In genomic region chr17:82020874-82021727, GRCh38 we compare ENCODE assay signal across 8 cellular contexts. TPM values are rescaled to one million over a fixed set of nuclear protein-coding genes. Genes with fewer than 3 reads are reported as not detected.
A peak's percentile ranks its signal among the peaks of the same experiment; 100 is the strongest.
DNase-seq lines count a peak whose midpoint lies in the region; ATAC-seq, FAIRE-seq and TF ChIP-seq lines count a peak whose summit lies in the region.

No MANE protein-coding gene starts in this region.

- in situ Hi-C loops in GM12878 (cut with MboI): no loop called here

- peak; percentile 32 for ATAC-seq in GM12878

- H3K27ac ChIP-seq in KMS-11: no peak overlapping the region
- H3K27ac ChIP-seq in GM12878 (ENCODE audit: control insufficient read depth, insufficient read depth): no peak overlapping the region; the same call in 1 of the 2 replicates
- peak overlapping the region in 1 of 4 donors; percentile 84 for H3K27ac ChIP-seq in sigmoid colon

- H3K27me3 ChIP-seq in KMS-11 (ENCODE audit: insufficient read depth, low read depth): no peaks in the 10 kb centered on the region
- H3K27me3 ChIP-seq in GM12878 (replicated peaks in 1 of 2; ENCODE audit: control insufficient read depth in 2 of 2, insufficient read depth in 2 of 2, low read length in 1 of 2): no peaks in the 10 kb centered on the region
- H3K27me3 ChIP-seq in sigmoid colon: no peaks in the 10 kb centered on the region

- RAD21 ChIA-PET in GM12878 (lab: Charles Lee; ENCODE audit: unreplicated experiment): interaction anchor here (0.5 to 4.4 kb wide), 10 partner anchors 9 to 509 kb away, joined by 3 to 68 read pairs (median 6); partner anchors contain the start of genes DCXR and NOTUM

- intact Hi-C loops in GM12878 (cut with micrococcal nuclease; ENCODE audit: unreplicated experiment) (loop anchor here (1.0 to 5.0 kb wide), 3 partner anchors 62 to 159 kb away; partner anchors contain the start of gene P4HB), sigmoid colon (cut with DNase I) (loop anchor here (1.0 to 5.0 kb wide), 2 partner anchors 44 to 62 kb away; partner anchors contain the start of gene ASPSCR1), posterior vena cava (cut with DNase I) (loop anchor here (1.0 to 2.0 kb wide), 2 partner anchors 61 to 62 kb away; no protein-coding TSS in a partner anchor)

- TF ChIP-seq EP300 in GM12878 (IDR thresholded peaks at IDR 0.05; ENCODE audit: borderline replicate concordance in 1 of 2, control insufficient read depth in 1 of 2, low read depth in 2 of 2, low read length in 2 of 2) (no peak), sigmoid colon (IDR thresholded peaks at IDR 0.05) (no peak)

- H3K36me3 ChIP-seq in KMS-11 (ENCODE audit: insufficient read depth) (no peaks in the 10 kb centered on the region), GM12878 (ENCODE audit: control insufficient read depth in 2 of 2, insufficient read depth in 2 of 2, low read length in 1 of 2) (no peaks in the 10 kb centered on the region; a peak in 2 of 4 replicates), sigmoid colon (peaks cover 0 to 18% (median 0%) of the 10 kb centered on the region in 4 donors)

- H4K20me1 ChIP-seq in KMS-11 (ENCODE audit: insufficient read depth) (no peaks in the 10 kb centered on the region), GM12878 (ENCODE audit: control insufficient read depth, insufficient read depth) (no peaks in the 10 kb centered on the region)

- H2AFZ ChIP-seq in KMS-11 (ENCODE audit: low read depth) (no peak overlapping the region), GM12878 (ENCODE audit: control insufficient read depth, low read depth, low read length) (no peak overlapping the region; the same call in 1 of the 2 replicates)

- SMC1A ChIA-PET in GM12878 (lab: Charles Lee; ENCODE audit: uncharacterized antibody, unreplicated experiment): interaction anchor here (0.6 to 1.8 kb wide), 7 partner anchors 53 to 399 kb away, joined by 3 to 9 read pairs (median 3); no protein-coding TSS in a partner anchor

- CTCF ChIA-PET in GM12878 (lab: Yijun Ruan, JAX) (interaction anchor here (0.7 to 5.0 kb wide), 26 partner anchors 9 to 286 kb away, joined by 3 to 89 read pairs (median 4); partner anchors contain the start of genes DCXR and NOTUM), HEK293T (lab: Yijun Ruan, JAX) (interaction anchor here (1.0 to 4.4 kb wide), 8 partner anchors 9 to 134 kb away, joined by 3 to 34 read pairs (median 5); partner anchors contain the start of genes DCXR, NOTUM and RAC3)

- no TSS peak for BruUV-seq in GM12878 (replicated peaks; lab: Mats Ljungman, UMichigan)

- peak; percentile 87 for DNase-seq in Daoy (ENCODE audit: low read depth)
- DNase-seq in T follicular helper cell (ENCODE audit: low read depth): peak; percentile 45
- no peak for DNase-seq in GM12878 (ENCODE audit: low read depth, low spot score)
- peak; percentile 85 for DNase-seq in hepatic stellate cell (ENCODE audit: low spot score)
- peak; percentile 89 for DNase-seq in sigmoid colon
- no peak for DNase-seq in posterior vena cava (ENCODE audit: low spot score)
- no peak for DNase-seq in HEK293T (ENCODE audit: extremely low spot score)

- H3K79me2 ChIP-seq in KMS-11 (ENCODE audit: insufficient read depth, low read depth) (peaks cover 6% of the 10 kb centered on the region; the same call in 1 of the 2 replicates), GM12878 (ENCODE audit: control insufficient read depth, insufficient read depth, low read length) (peaks cover 26% of the 10 kb centered on the region)

- peak; percentile 44 for FAIRE-seq in GM12878 (lab: Jason Lieb, UNC)

- TF ChIP-seq POLR2A in GM12878 (IDR thresholded peaks at IDR 0.05; ENCODE audit: low read depth, low read length) (no peak), sigmoid colon (IDR thresholded peaks at IDR 0.05) (no peak)

- TF ChIP-seq RAD21 in GM12878 (IDR thresholded peaks at IDR 0.05; ENCODE audit: insufficient read depth, low read depth, low read length): peak; percentile 87

- no peak overlapping the region for H3K4me3 ChIP-seq in KMS-11 (IDR thresholded peaks at IDR 0.05; ENCODE audit: insufficient read depth, low read depth, low read length)
- H3K4me3 ChIP-seq in GM12878: peak overlapping the region; percentile 89; the same call in 1 of the 2 replicates
- no peak overlapping the region for H3K4me3 ChIP-seq in sigmoid colon

- no peaks in the 10 kb centered on the region for H3K9me3 ChIP-seq in GM12878 (replicated peaks; ENCODE audit: control insufficient read depth, insufficient read depth, low read length)
- no peaks in the 10 kb centered on the region for H3K9me3 ChIP-seq in sigmoid colon

- H3K4me2 ChIP-seq in KMS-11 (peak overlapping the region; percentile 56), GM12878 (ENCODE audit: control insufficient read depth, insufficient read depth) (peak overlapping the region; percentile 95)

- POLR2A ChIA-PET in GM12878 (lab: Charles Lee): interaction anchor here (0.6 to 2.6 kb wide), 3 partner anchors 17 to 306 kb away, joined by 3 to 13 read pairs (median 8); partner anchors contain the start of gene DCXR
- POLR2A ChIA-PET in HEK293T (lab: Yijun Ruan, JAX): interaction anchor here (0.9 to 3.7 kb wide), 6 partner anchors 9 to 84 kb away, joined by 3 to 22 read pairs (median 4); partner anchors contain the start of gene DCXR

- peak overlapping the region; percentile 75; the same call in 1 of the 2 replicates for H3K9ac ChIP-seq in KMS-11
- H3K9ac ChIP-seq in GM12878 (ENCODE audit: control insufficient read depth, insufficient read depth, low read length): peak overlapping the region; percentile 85; the same call in 1 of the 2 replicates

- WGBS in GM12878 (ENCODE audit: insufficient coverage, insufficient replicate concordance, low lambda C conversion rate, missing lambda C conversion rate): 32% methylated on average over 27 of the region's 27 CpGs
- WGBS in sigmoid colon, 2 donors: 23 to 57% methylated on average over 27 of the region's 27 CpGs

- peak; percentile 74 for TF ChIP-seq CTCF in KMS-11 (conservative IDR thresholded peaks at IDR 0.05; ENCODE audit: low read depth, low read length)
- peak; percentile 71 to 87 (median 86) for TF ChIP-seq CTCF in GM12878 (IDR thresholded peaks at IDR 0.05 in 2 of 3, conservative IDR thresholded peaks at IDR 0.05 in 1 of 3; ENCODE audit: control insufficient read depth in 2 of 3, extremely low read depth in 1 of 3, insufficient read depth in 1 of 3, low read depth in 3 of 3, low read length in 3 of 3)
- peak; percentile 64 to 85 (median 74) for TF ChIP-seq CTCF in sigmoid colon (IDR thresholded peaks at IDR 0.05)

- H3K4me1 ChIP-seq in KMS-11 (ENCODE audit: low read depth, poor library complexity, severe bottlenecking): peaks cover 6% of the 10 kb centered on the region
- H3K4me1 ChIP-seq in GM12878 (ENCODE audit: control insufficient read depth, insufficient read depth, low read length): peaks cover 14% of the 10 kb centered on the region
- H3K4me1 ChIP-seq in sigmoid colon: peaks cover 0 to 40% (median 32%) of the 10 kb centered on the region in 4 donors

RNA-seq across cellular contexts. Expression of gene CENPX, which starts 1.6 kb away (rescaled TPM):
- 88.1 and 116 TPM in 2 replicates for total RNA-seq in Daoy (2014; rRNA removed; shearing (Covaris generic))
- 11.1 and 12.5 TPM in 2 replicates for total RNA-seq in GM12878 (2013; cell fraction: nucleolus; rRNA removed)
- total RNA-seq in GM12878 (2014; rRNA removed): 84.0 and 101 TPM in 2 replicates
- 36.1 and 39.4 TPM in 2 replicates for total RNA-seq in GM12878 (2014; rRNA removed; fragmentation: Illumina TruSeq; extraction: Trizol)
- total RNA-seq in GM12878 (2021): 84.0 and 89.0 TPM in 2 replicates
- polyA plus RNA-seq in GM12878 (2011; ENCODE audit: low read depth): 25.7 TPM
- polyA plus RNA-seq in GM12878 (2011; rRNA removed): 29.3 and 54.8 TPM in 2 replicates
- polyA plus RNA-seq in GM12878 (2011; cell fraction: cytosol; rRNA removed): 67.3 and 105 TPM in 2 replicates
- 77.9 and 82.8 TPM in 2 replicates for polyA plus RNA-seq in GM12878 (2011; cell fraction: nucleus; rRNA removed)
- polyA plus RNA-seq in GM12878 (2012): 34.3 and 37.6 TPM in 2 replicates
- 4.1 and 26.8 TPM in 2 replicates for polyA plus RNA-seq in GM12878 (2014; fragmentation: Illumina TruSeq; extraction: Trizol)
- 10 to 100 TPM; 11.7 to 39.3 TPM for polyA plus RNA-seq in GM12878 (2014; fragmentation: Nextera tagmentation; extraction: Ambion mirVana)
- polyA plus RNA-seq in GM12878 (2014; rRNA removed): 111 and 113 TPM in 2 replicates
- 100 to 1,000 TPM; 181 to 182 TPM for polyA plus RNA-seq in GM12878 (2016; fragmentation: Nextera tagmentation; extraction: Ambion mirVana)
- polyA minus RNA-seq in GM12878 (2011; rRNA and poly(A)+ RNA removed): 10.0 and 21.6 TPM in 2 replicates
- polyA minus RNA-seq in GM12878 (2011; cell fraction: cytosol; rRNA and poly(A)+ RNA removed): 10.6 and 11.4 TPM in 2 replicates
- polyA minus RNA-seq in GM12878 (2011; cell fraction: nucleus; rRNA and poly(A)+ RNA removed): 12.7 and 15.8 TPM in 2 replicates
- total RNA-seq in sigmoid colon: 100 to 1,000 TPM in 3 of 4 donors, 10 to 100 TPM in 1; 78.4 to 164 (median 124) TPM
- polyA plus RNA-seq in sigmoid colon: 100 to 1,000 TPM; 249 to 273 (median 258) TPM
- 10 to 100 TPM; 30.9 to 31.7 TPM for total RNA-seq in posterior vena cava

RNA-seq across cellular contexts. Expression of gene LRRC45, which starts 2.0 kb away (rescaled TPM):
- 23.2 and 26.5 TPM in 2 replicates for total RNA-seq in Daoy (2014; rRNA removed; shearing (Covaris generic))
- total RNA-seq in GM12878 (2013; cell fraction: nucleolus; rRNA removed): 22.5 and 23.4 TPM in 2 replicates
- total RNA-seq in GM12878 (2014; rRNA removed): 18.6 and 24.2 TPM in 2 replicates
- total RNA-seq in GM12878 (2014; rRNA removed; fragmentation: Illumina TruSeq; extraction: Trizol): 5.9 and 8.9 TPM in 2 replicates
- 24.9 and 27.7 TPM in 2 replicates for total RNA-seq in GM12878 (2021)
- polyA plus RNA-seq in GM12878 (2011; ENCODE audit: low read depth): 2.2 TPM
- polyA plus RNA-seq in GM12878 (2011; rRNA removed): 4.5 and 7.7 TPM in 2 replicates
- polyA plus RNA-seq in GM12878 (2011; cell fraction: cytosol; rRNA removed): 7.3 and 16.6 TPM in 2 replicates
- polyA plus RNA-seq in GM12878 (2011; cell fraction: nucleus; rRNA removed): 72.6 and 103 TPM in 2 replicates
- polyA plus RNA-seq in GM12878 (2012): 8.6 and 9.9 TPM in 2 replicates
- polyA plus RNA-seq in GM12878 (2014; fragmentation: Illumina TruSeq; extraction: Trizol): 2.5 and 3.6 TPM in 2 replicates
- under 1 TPM; 0.03 to 0.05 TPM for polyA plus RNA-seq in GM12878 (2014; fragmentation: Nextera tagmentation; extraction: Ambion mirVana)
- 24.2 and 24.4 TPM in 2 replicates for polyA plus RNA-seq in GM12878 (2014; rRNA removed)
- 10 to 100 TPM; 12.0 to 13.4 TPM for polyA plus RNA-seq in GM12878 (2016; fragmentation: Nextera tagmentation; extraction: Ambion mirVana)
- polyA minus RNA-seq in GM12878 (2011; rRNA and poly(A)+ RNA removed): 4.2 and 11.4 TPM in 2 replicates
- 4.7 and 6.4 TPM in 2 replicates for polyA minus RNA-seq in GM12878 (2011; cell fraction: cytosol; rRNA and poly(A)+ RNA removed)
- 12.8 and 27.8 TPM in 2 replicates for polyA minus RNA-seq in GM12878 (2011; cell fraction: nucleus; rRNA and poly(A)+ RNA removed)
- total RNA-seq in sigmoid colon: 1 to 10 TPM; 5.3 to 8.8 (median 6.9) TPM
- 10 to 100 TPM in 1 of 3 donors, 1 to 10 TPM in 2; 6.6 to 28.6 (median 6.7) TPM for polyA plus RNA-seq in sigmoid colon
- 1 to 10 TPM; 3.8 to 5.7 TPM for total RNA-seq in posterior vena cava

RNA-seq across cellular contexts. Expression of gene RAC3, which starts 10.4 kb away (rescaled TPM):
- 9.3 and 16.9 TPM in 2 replicates for total RNA-seq in Daoy (2014; rRNA removed; shearing (Covaris generic))
- total RNA-seq in GM12878 (2013; cell fraction: nucleolus; rRNA removed): 2.7 and 4.9 TPM in 2 replicates
- total RNA-seq in GM12878 (2014; rRNA removed): 23.5 and 29.8 TPM in 2 replicates
- total RNA-seq in GM12878 (2014; rRNA removed; fragmentation: Illumina TruSeq; extraction: Trizol): 9.0 and 9.2 TPM in 2 replicates
- 14.6 and 16.2 TPM in 2 replicates for total RNA-seq in GM12878 (2021)
- polyA plus RNA-seq in GM12878 (2011; ENCODE audit: low read depth): 0.71 TPM
- polyA plus RNA-seq in GM12878 (2011; rRNA removed): 1.2 and 4.2 TPM in 2 replicates
- polyA plus RNA-seq in GM12878 (2011; cell fraction: cytosol; rRNA removed): 4.7 and 7.5 TPM in 2 replicates
- polyA plus RNA-seq in GM12878 (2011; cell fraction: nucleus; rRNA removed): 33.2 and 47.4 TPM in 2 replicates
- 3.4 and 4.9 TPM in 2 replicates for polyA plus RNA-seq in GM12878 (2012)
- 2.8 and 9.8 TPM in 2 replicates for polyA plus RNA-seq in GM12878 (2014; fragmentation: Illumina TruSeq; extraction: Trizol)
- polyA plus RNA-seq in GM12878 (2014; fragmentation: Nextera tagmentation; extraction: Ambion mirVana): under 1 TPM; 0.11 to 0.16 TPM
- polyA plus RNA-seq in GM12878 (2014; rRNA removed): 32.9 and 39.8 TPM in 2 replicates
- polyA plus RNA-seq in GM12878 (2016; fragmentation: Nextera tagmentation; extraction: Ambion mirVana): 1 to 10 TPM; 1.7 TPM
- polyA minus RNA-seq in GM12878 (2011; rRNA and poly(A)+ RNA removed): 0.44 and 1.0 TPM in 2 replicates
- polyA minus RNA-seq in GM12878 (2011; cell fraction: cytosol; rRNA and poly(A)+ RNA removed): 3.1 TPM in 1 of 2 replicates, not detected in the other
- polyA minus RNA-seq in GM12878 (2011; cell fraction: nucleus; rRNA and poly(A)+ RNA removed): 2.3 and 4.8 TPM in 2 replicates
- total RNA-seq in sigmoid colon: 1 to 10 TPM in 3 of 4 donors, under 1 TPM in 1; 0.99 to 6.1 (median 2.8) TPM
- 10 to 100 TPM in 1 of 3 donors, 1 to 10 TPM in 1, under 1 TPM in 1; 0.60 to 11.8 (median 2.8) TPM for polyA plus RNA-seq in sigmoid colon
- 1 to 10 TPM; 1.0 to 1.3 TPM for total RNA-seq in posterior vena cava

RNA-seq across cellular contexts. Expression of gene DCXR, which starts 16.4 kb away (rescaled TPM):
- 57.0 and 92.7 TPM in 2 replicates for total RNA-seq in Daoy (2014; rRNA removed; shearing (Covaris generic))
- 13.4 and 14.9 TPM in 2 replicates for total RNA-seq in GM12878 (2013; cell fraction: nucleolus; rRNA removed)
- 80.8 and 85.8 TPM in 2 replicates for total RNA-seq in GM12878 (2014; rRNA removed)
- total RNA-seq in GM12878 (2014; rRNA removed; fragmentation: Illumina TruSeq; extraction: Trizol): 32.4 and 39.9 TPM in 2 replicates
- total RNA-seq in GM12878 (2021): 110 and 119 TPM in 2 replicates
- polyA plus RNA-seq in GM12878 (2011; ENCODE audit: low read depth): 79.4 TPM
- 29.9 and 66.6 TPM in 2 replicates for polyA plus RNA-seq in GM12878 (2011; rRNA removed)
- 188 and 195 TPM in 2 replicates for polyA plus RNA-seq in GM12878 (2011; cell fraction: cytosol; rRNA removed)
- 136 and 154 TPM in 2 replicates for polyA plus RNA-seq in GM12878 (2011; cell fraction: nucleus; rRNA removed)
- 73.6 and 79.6 TPM in 2 replicates for polyA plus RNA-seq in GM12878 (2012)
- polyA plus RNA-seq in GM12878 (2014; fragmentation: Illumina TruSeq; extraction: Trizol): 45.6 and 92.0 TPM in 2 replicates
- 10 to 100 TPM; 12.3 to 44.8 TPM for polyA plus RNA-seq in GM12878 (2014; fragmentation: Nextera tagmentation; extraction: Ambion mirVana)
- polyA plus RNA-seq in GM12878 (2014; rRNA removed): 128 and 151 TPM in 2 replicates
- polyA plus RNA-seq in GM12878 (2016; fragmentation: Nextera tagmentation; extraction: Ambion mirVana): 100 to 1,000 TPM; 122 to 139 TPM
- polyA minus RNA-seq in GM12878 (2011; rRNA and poly(A)+ RNA removed): 53.5 and 69.9 TPM in 2 replicates
- 23.2 and 25.8 TPM in 2 replicates for polyA minus RNA-seq in GM12878 (2011; cell fraction: cytosol; rRNA and poly(A)+ RNA removed)
- polyA minus RNA-seq in GM12878 (2011; cell fraction: nucleus; rRNA and poly(A)+ RNA removed): 21.6 and 34.3 TPM in 2 replicates
- total RNA-seq in sigmoid colon: 10 to 100 TPM; 44.3 to 94.8 (median 86.3) TPM
- polyA plus RNA-seq in sigmoid colon: 100 to 1,000 TPM; 130 to 163 (median 147) TPM
- total RNA-seq in posterior vena cava: 10 to 100 TPM; 44.1 to 52.1 TPM

RNA-seq across cellular contexts. Expression of gene RFNG, which starts 30.5 kb away (rescaled TPM):
- total RNA-seq in Daoy (2014; rRNA removed; shearing (Covaris generic)): 18.8 and 20.2 TPM in 2 replicates
- 23.5 and 23.7 TPM in 2 replicates for total RNA-seq in GM12878 (2013; cell fraction: nucleolus; rRNA removed)
- total RNA-seq in GM12878 (2014; rRNA removed): 14.5 and 14.8 TPM in 2 replicates
- total RNA-seq in GM12878 (2014; rRNA removed; fragmentation: Illumina TruSeq; extraction: Trizol): 5.2 and 7.8 TPM in 2 replicates
- 17.7 and 19.6 TPM in 2 replicates for total RNA-seq in GM12878 (2021)
- polyA plus RNA-seq in GM12878 (2011; ENCODE audit: low read depth): 10.9 TPM
- 4.4 and 7.1 TPM in 2 replicates for polyA plus RNA-seq in GM12878 (2011; rRNA removed)
- 6.6 and 12.0 TPM in 2 replicates for polyA plus RNA-seq in GM12878 (2011; cell fraction: cytosol; rRNA removed)
- 83.6 and 89.3 TPM in 2 replicates for polyA plus RNA-seq in GM12878 (2011; cell fraction: nucleus; rRNA removed)
- polyA plus RNA-seq in GM12878 (2012): 20.4 and 23.3 TPM in 2 replicates
- 1.3 and 7.2 TPM in 2 replicates for polyA plus RNA-seq in GM12878 (2014; fragmentation: Illumina TruSeq; extraction: Trizol)
- polyA plus RNA-seq in GM12878 (2014; fragmentation: Nextera tagmentation; extraction: Ambion mirVana): under 1 TPM; 0.10 to 0.93 TPM
- 19.0 and 22.4 TPM in 2 replicates for polyA plus RNA-seq in GM12878 (2014; rRNA removed)
- polyA plus RNA-seq in GM12878 (2016; fragmentation: Nextera tagmentation; extraction: Ambion mirVana): 1 to 10 TPM; 1.6 to 2.6 TPM
- polyA minus RNA-seq in GM12878 (2011; rRNA and poly(A)+ RNA removed): 2.4 and 4.8 TPM in 2 replicates
- polyA minus RNA-seq in GM12878 (2011; cell fraction: cytosol; rRNA and poly(A)+ RNA removed): 2.9 and 4.4 TPM in 2 replicates
- polyA minus RNA-seq in GM12878 (2011; cell fraction: nucleus; rRNA and poly(A)+ RNA removed): 8.1 and 8.2 TPM in 2 replicates
- 10 to 100 TPM; 31.7 to 37.4 (median 33.7) TPM for total RNA-seq in sigmoid colon
- polyA plus RNA-seq in sigmoid colon: 10 to 100 TPM; 13.6 to 38.6 (median 23.4) TPM
- 10 to 100 TPM; 23.7 to 26.4 TPM for total RNA-seq in posterior vena cava

Comparison
In these comparisons a context has a peak if more than half of its experiments do, and no peak if none do; other contexts are left out.
1. DNase-seq: peak in Daoy (single experiment), T follicular helper cell (single experiment), hepatic stellate cell (single experiment) and sigmoid colon (single experiment); none in GM12878 (single experiment), posterior vena cava (single experiment) and HEK293T (single experiment).
2. Peak in every context shown above with its lines, with median percentiles within 50 percentile points of each other: CTCF ChIP-seq.